Comparison of ENCODE assay signal across 19 cellular contexts in genomic region chr14:58878740-58879139, GRCh38.
A peak's percentile ranks its signal among the peaks of the same experiment; 100 is the strongest.
DNase-seq lines count a peak whose midpoint lies in the region; ATAC-seq and TF ChIP-seq lines count a peak whose summit lies in the region.
"Had no signal": no experiment of that assay in that cellular context is flagged by ENCODE, and none has a peak within 500 bp of the region (broad histone marks: within the 10 kb centered on the region; RNA-seq: fewer than 3 reads in every experiment).

No MANE protein-coding gene starts in this region.

- no peak overlapping the region for H3K9ac ChIP-seq in mammary epithelial cell (ENCODE audit: insufficient read depth, low read length)

- H3K4me1 ChIP-seq in mammary epithelial cell (ENCODE audit: insufficient read depth, low read length) = no peaks in the 10 kb centered on the region
- no peaks in the 10 kb centered on the region for H3K4me1 ChIP-seq in breast epithelium
- H3K4me1 ChIP-seq in RWPE2 (ENCODE audit: insufficient read depth, poor library complexity, severe bottlenecking) = no peaks in the 10 kb centered on the region

- BruUV-seq in mammary epithelial cell (replicated peaks; lab: Mats Ljungman, UMichigan) = no TSS peak

- no peak overlapping the region for H3K4me3 Mint-ChIP-seq in T-helper 2 cell treated with Interferon-gamma antibody and Interleukin-4, amounts not matched to agents 5 μg/mL and 100 μg/mL, for 36 hours
- H3K4me3 Mint-ChIP-seq: IgD-negative memory B cell had no signal

- TF ChIP-seq CTCF in mammary epithelial cell (conservative IDR thresholded peaks at IDR 0.05 in 1 of 2, IDR thresholded peaks at IDR 0.05 in 1 of 2; ENCODE audit: extremely low read depth in 1 of 2, insufficient read depth in 1 of 2, low read depth in 1 of 2, low read length in 2 of 2) = no peak
- TF ChIP-seq CTCF in breast epithelium (IDR thresholded peaks at IDR 0.05) = no peak
- TF ChIP-seq CTCF in RWPE2 (IDR thresholded peaks at IDR 0.05; ENCODE audit: poor library complexity, severe bottlenecking) = no peak
- no peak for TF ChIP-seq CTCF in coronary artery (IDR thresholded peaks at IDR 0.05)

- H3K27ac Mint-ChIP-seq in T-helper 2 cell treated with Interferon-gamma antibody and Interleukin-4, amounts not matched to agents 5 μg/mL and 100 μg/mL, for 36 hours = no peak overlapping the region
- H3K27ac Mint-ChIP-seq: IgD-negative memory B cell had no signal

- no peaks in the 10 kb centered on the region for H3K36me3 ChIP-seq in mammary epithelial cell (ENCODE audit: insufficient read depth, low read length)
- H3K36me3 ChIP-seq in breast epithelium = no peaks in the 10 kb centered on the region
- H3K36me3 ChIP-seq in RWPE2 (ENCODE audit: low read depth) = no peaks in the 10 kb centered on the region

- H3K9me3 ChIP-seq in mammary epithelial cell (replicated peaks; ENCODE audit: insufficient read depth, low read length) = no peaks in the 10 kb centered on the region
- H3K9me3 ChIP-seq in breast epithelium = no peaks in the 10 kb centered on the region
- no peaks in the 10 kb centered on the region for H3K9me3 ChIP-seq in RWPE2 (ENCODE audit: severe bottlenecking)

- CTCF ChIA-PET in mammary epithelial cell (lab: Charles Lee; ENCODE audit: low non-redundant PET) = no interaction called here

- dilution Hi-C loops in mammary epithelial cell (cut with HindIII; ENCODE audit: low sequenced_read_pairs) = no loop called here

- no peaks in the 10 kb centered on the region for H3K79me2 ChIP-seq in mammary epithelial cell (ENCODE audit: insufficient read depth, low read length)

- H3K27ac ChIP-seq in mammary epithelial cell (ENCODE audit: insufficient read depth, low read depth, low read length) = no peak overlapping the region
- H3K27ac ChIP-seq in breast epithelium = no peak overlapping the region
- no peak overlapping the region for H3K27ac ChIP-seq in RWPE2 (ENCODE audit: poor library complexity, severe bottlenecking)
- no peak overlapping the region for H3K27ac ChIP-seq in coronary artery

- H3K27me3 ChIP-seq in mammary epithelial cell (ENCODE audit: insufficient read depth, low read length) (no peaks in the 10 kb centered on the region), breast epithelium (no peaks in the 10 kb centered on the region), RWPE2 (ENCODE audit: insufficient read depth, poor library complexity, severe bottlenecking) (no peaks in the 10 kb centered on the region)

- H3K9me3 Mint-ChIP-seq in T-helper 2 cell treated with Interferon-gamma antibody and Interleukin-4, amounts not matched to agents 5 μg/mL and 100 μg/mL, for 36 hours = no peaks in the 10 kb centered on the region
- H3K9me3 Mint-ChIP-seq: IgD-negative memory B cell had no signal

- no peak for TF ChIP-seq POLR2A in breast epithelium (IDR thresholded peaks at IDR 0.05)

- no peaks in the 10 kb centered on the region for H3K36me3 Mint-ChIP-seq in T-helper 2 cell treated with Interferon-gamma antibody and Interleukin-4, amounts not matched to agents 5 μg/mL and 100 μg/mL, for 36 hours (ENCODE audit: low read depth)
- H3K36me3 Mint-ChIP-seq: IgD-negative memory B cell had no signal

- peak; percentile 45; the same call in 2 of the 3 replicates for ATAC-seq in RWPE2 (ENCODE audit: low read depth)
- ATAC-seq in GM18861 (IDR thresholded peaks at IDR 0.05; ENCODE audit: unreplicated experiment) = no peak

- no peaks in the 10 kb centered on the region for H3K4me1 Mint-ChIP-seq in T-helper 2 cell treated with Interferon-gamma antibody and Interleukin-4, amounts not matched to agents 5 μg/mL and 100 μg/mL, for 36 hours (ENCODE audit: low read depth)
- H3K4me1 Mint-ChIP-seq: IgD-negative memory B cell had no signal

- 100% methylated on average over 1 of the region's 1 CpG for WGBS in mammary epithelial cell (ENCODE audit: low coverage, missing lambda C conversion rate)

- in situ Hi-C loops in mammary epithelial cell (cut with MboI; ENCODE audit: low sequenced_read_pairs in 2 of 2) = no loop called here

- H3K4me3 ChIP-seq in mammary epithelial cell (replicated peaks in 1 of 3; ENCODE audit: insufficient read depth in 1 of 3, low read depth in 2 of 3, low read length in 3 of 3) = no peak overlapping the region
- H3K4me3 ChIP-seq in breast epithelium = no peak overlapping the region
- no peak overlapping the region for H3K4me3 ChIP-seq in RWPE2 (ENCODE audit: severe bottlenecking)
- H3K4me3 ChIP-seq in coronary artery = no peak overlapping the region

- H3K4me2 ChIP-seq in mammary epithelial cell (ENCODE audit: insufficient read depth, low read depth, low read length) = no peak overlapping the region

- H2AFZ ChIP-seq in mammary epithelial cell (ENCODE audit: low read depth, low read length) = peak overlapping the region; percentile 14

- intact Hi-C loops in mammary epithelial cell (cut with micrococcal nuclease) (no loop called here), breast epithelium (cut with DNase I; ENCODE audit: low total_unique reads) (no loop called here)

- DNase-seq in mammary epithelial cell (no peak), breast epithelium (ENCODE audit: low spot score in 2 of 2) (no peak), RWPE2 (ENCODE audit: low spot score) (no peak), iPS-NIHi11 (ENCODE audit: low spot score) (peak; percentile 17), coronary artery (ENCODE audit: low spot score) (no peak), NCI-H1417 treated with DMSO at 0.1 percent for 48 hours (lab: John Stamatoyannopoulos, UW) (no peak)
- DNase-seq in T-helper 2 cell treated with Interferon-gamma antibody and Interleukin-4, amounts not matched to agents 5 μg/mL and 100 μg/mL, for 36 hours (ENCODE audit: low spot score) = no peak
- DNase-seq: 8988T; C1 segment of cervical spinal cord; DMS53; MV-4-11; NCI-H1436 treated with DMSO at 0.1 percent for 48 hours; NCI-H2081 treated with DMSO at 0.1 percent for 48 hours; NCI-H226; NCI-H526 treated with DMSO at 0.1 percent for 48 hours; NK-92 treated with Interleukin-12 subunit alpha and Interleukin-12 subunit beta, amount 100 ng/mL, for 24 hours; OCI-M1 had no signal

- no peaks in the 10 kb centered on the region for H4K20me1 ChIP-seq in mammary epithelial cell (ENCODE audit: insufficient read depth, low read length)

- H3K27me3 Mint-ChIP-seq in T-helper 2 cell treated with Interferon-gamma antibody and Interleukin-4, amounts not matched to agents 5 μg/mL and 100 μg/mL, for 36 hours (ENCODE audit: low read depth) = peaks cover 2% of the 10 kb centered on the region
- H3K27me3 Mint-ChIP-seq: IgD-negative memory B cell had no signal
